In the genomic region with DNA sequence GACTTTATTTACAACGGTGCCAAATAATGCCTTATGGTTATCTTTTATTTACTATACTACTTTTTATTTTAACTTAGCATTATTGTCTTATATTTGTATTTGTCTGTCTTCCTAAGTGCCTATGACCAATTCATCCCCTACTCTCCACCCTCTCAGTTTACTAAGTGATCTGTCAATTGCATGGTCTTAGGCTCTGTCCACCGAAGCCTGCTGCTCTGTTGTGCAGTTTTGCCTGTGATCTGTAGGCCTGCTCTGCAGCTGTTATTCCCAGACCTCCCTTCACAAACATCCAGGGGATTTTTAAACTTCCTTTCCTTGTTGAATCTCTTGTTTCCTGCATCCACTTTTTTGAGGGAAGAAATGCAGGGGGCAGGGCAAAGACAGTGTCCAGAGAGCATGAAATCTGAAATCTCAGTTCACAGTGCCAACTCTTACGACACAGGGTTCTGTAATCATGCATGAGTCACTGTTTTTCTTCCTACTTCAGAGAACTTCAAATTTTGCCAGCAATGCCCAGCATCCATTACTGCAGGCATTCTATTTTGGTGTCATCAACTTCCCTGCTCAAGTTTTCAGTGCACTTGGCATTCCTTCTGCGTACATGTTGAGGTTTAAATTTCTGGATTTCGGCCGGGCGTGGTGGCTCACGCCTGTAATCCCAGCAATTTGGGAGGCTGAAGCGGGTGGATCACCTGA, we compare ENCODE assay signal across 8 cellular contexts. TPM values are rescaled to one million over a fixed set of nuclear protein-coding genes. Genes with fewer than 3 reads are reported as not detected.
A peak's percentile ranks its signal among the peaks of the same experiment; 100 is the strongest.
DNase-seq lines count a peak whose midpoint lies in the region; ATAC-seq and TF ChIP-seq lines count a peak whose summit lies in the region.

No MANE protein-coding gene starts in this region.

- DNase-seq in ACHN (peak; percentile 92), MG63 (peak; percentile 88), colonic mucosa (peak; percentile 58), mesenchymal stem cell (peak; percentile 86), NCI-H1694 (lab: John Stamatoyannopoulos, UW) (no peak), T-helper 9 cell (no peak), NAMALWA (ENCODE audit: low spot score) (no peak)

- H3K4me2 ChIP-seq in mesenchymal stem cell (ENCODE audit: low read length, poor library complexity, severe bottlenecking), result no peak overlapping the region

- H3K79me1 ChIP-seq in mesenchymal stem cell (replicated peaks; ENCODE audit: low read length, poor library complexity, severe bottlenecking), result no peaks in the 10 kb centered on the region

- ATAC-seq in GM18517 (IDR thresholded peaks at IDR 0.05; ENCODE audit: unreplicated experiment), result no peak

- H2AK5ac ChIP-seq in mesenchymal stem cell (ENCODE audit: low read length, severe bottlenecking), result no peak overlapping the region

- no peak overlapping the region for H3K14ac ChIP-seq in mesenchymal stem cell (ENCODE audit: low read length in 2 of 2)

- H3K9me3 ChIP-seq in MG63 (peaks cover 7% of the 10 kb centered on the region; the same call in 1 of the 2 replicates), colonic mucosa (no peaks in the 10 kb centered on the region), mesenchymal stem cell (ENCODE audit: control insufficient read depth, low read length) (no peaks in the 10 kb centered on the region)

- H2BK12ac ChIP-seq in mesenchymal stem cell (ENCODE audit: low read length in 2 of 2), result no peak overlapping the region

- H2AFZ ChIP-seq in mesenchymal stem cell (ENCODE audit: low read depth, low read length), result no peak overlapping the region

- H3K27ac ChIP-seq in colonic mucosa, result peak overlapping the region; percentile 45
- H3K27ac ChIP-seq in mesenchymal stem cell (ENCODE audit: low read length, poor library complexity, severe bottlenecking), result no peak overlapping the region

- no peak overlapping the region for H4K8ac ChIP-seq in mesenchymal stem cell (ENCODE audit: low read length)

- TF ChIP-seq CTCF in colonic mucosa (IDR thresholded peaks at IDR 0.05), result no peak

- in situ Hi-C loops in ACHN (cut with HindIII; ENCODE audit: low pct_ligation_motif_present, low pct_unique_long_range_greater_than_20kb, low sequenced_read_pairs), result no loop called here

- H3K9ac ChIP-seq in colonic mucosa (ENCODE audit: low read depth in 2 of 2, low read length in 2 of 2) (no peak overlapping the region), mesenchymal stem cell (ENCODE audit: low read length) (peak overlapping the region; percentile 56)

- H3K36me3 ChIP-seq in MG63, result peaks cover 11% of the 10 kb centered on the region
- no peaks in the 10 kb centered on the region for H3K36me3 ChIP-seq in colonic mucosa
- H3K36me3 ChIP-seq in mesenchymal stem cell (ENCODE audit: control insufficient read depth in 1 of 2, insufficient read depth in 2 of 2, low read depth in 1 of 2, low read length in 2 of 2), result peaks cover 0 to 53% of the 10 kb centered on the region in 2 experiments

- no peak overlapping the region for H2BK5ac ChIP-seq in mesenchymal stem cell (ENCODE audit: low read depth, low read length, poor library complexity, severe bottlenecking)

- H3K4me1 ChIP-seq in colonic mucosa (no peaks in the 10 kb centered on the region), mesenchymal stem cell (ENCODE audit: control insufficient read depth, insufficient read depth, low read depth, low read length) (peaks cover 3% of the 10 kb centered on the region)

- no peak overlapping the region for H4K91ac ChIP-seq in mesenchymal stem cell (ENCODE audit: low read length)

- no peak overlapping the region for H3K4me3 ChIP-seq in MG63
- no peak overlapping the region for H3K4me3 ChIP-seq in colonic mucosa
- peak overlapping the region in 1 of 2 experiments; percentile 7 for H3K4me3 ChIP-seq in mesenchymal stem cell (ENCODE audit: insufficient read depth in 1 of 2, low read depth in 1 of 2, low read length in 2 of 2)

- H3K4ac ChIP-seq in mesenchymal stem cell (ENCODE audit: low read depth in 1 of 2, low read length in 2 of 2), result no peak overlapping the region

- H2BK15ac ChIP-seq in mesenchymal stem cell (ENCODE audit: low read depth, poor library complexity, severe bottlenecking), result no peak overlapping the region

- no peak overlapping the region for H2BK120ac ChIP-seq in mesenchymal stem cell (ENCODE audit: low read depth, low read length)

- H3K18ac ChIP-seq in mesenchymal stem cell (ENCODE audit: low read depth in 1 of 2, low read length in 2 of 2), result no peak overlapping the region

- no peak overlapping the region for H3K23ac ChIP-seq in mesenchymal stem cell (ENCODE audit: low read length in 2 of 2)

- H3K27me3 ChIP-seq in MG63 (no peaks in the 10 kb centered on the region), colonic mucosa (no peaks in the 10 kb centered on the region), mesenchymal stem cell (ENCODE audit: control insufficient read depth in 1 of 2, insufficient read depth in 1 of 2, low read length in 2 of 2) (peaks cover 0 to 5% of the 10 kb centered on the region in 2 experiments)

- WGBS in mesenchymal stem cell, result 71% methylated on average over 8 of the region's 9 CpGs

- intact Hi-C loops in colonic mucosa (cut with DNase I), result no loop called here

RNA-seq across cellular contexts. Expression of a gene that starts 11.4 kb away (rescaled TPM):
- 4.0 and 11.0 TPM in 2 replicates for total RNA-seq in MG63 (2014; rRNA removed; shearing (Covaris generic); ENCODE audit: low replicate concordance)
- total RNA-seq in colonic mucosa, result 1 to 10 TPM; 3.0 to 8.5 TPM
- 11.9 TPM for polyA plus RNA-seq in mesenchymal stem cell (2013, experiment 1 of 2)
- polyA plus RNA-seq in mesenchymal stem cell (2013, experiment 2 of 2), result 11.0 TPM

Comparison
In these comparisons a context has a peak if more than half of its experiments do, and no peak if none do; other contexts are left out.
1. DNase-seq: peak in ACHN (single experiment), MG63 (single experiment), colonic mucosa (single experiment) and mesenchymal stem cell (single experiment); none in NCI-H1694 (single experiment), T-helper 9 cell (single experiment) and NAMALWA (single experiment).